ENCODE assay signal across 16 cellular contexts in genomic region chr2:25838152-25838756, GRCh38. TPM values are rescaled to one million over a fixed set of nuclear protein-coding genes. Genes with fewer than 3 reads are reported as not detected.
DNase-seq lines count a peak whose midpoint lies in the region; ATAC-seq and TF ChIP-seq lines count a peak whose summit lies in the region.
"Had no signal": no experiment of that assay in that cellular context is flagged by ENCODE, and none has a peak within 500 bp of the region (broad histone marks: within the 10 kb centered on the region; RNA-seq: fewer than 3 reads in every experiment).

No MANE protein-coding gene starts in this region.

- no peak overlapping the region for H2BK5ac ChIP-seq in mesenchymal stem cell (ENCODE audit: low read depth, low read length, poor library complexity, severe bottlenecking)

- TF ChIP-seq POLR2A in erythroblast (IDR thresholded peaks at IDR 0.05; ENCODE audit: low read length) = no peak

- H4K91ac ChIP-seq in mesenchymal stem cell (ENCODE audit: low read length) = no peak overlapping the region

- H2AK5ac ChIP-seq in mesenchymal stem cell (ENCODE audit: low read length, severe bottlenecking) = no peak overlapping the region

- H3K23ac ChIP-seq in mesenchymal stem cell (ENCODE audit: low read length in 2 of 2) = no peak overlapping the region

- H3K4me3 ChIP-seq in epithelial cell of proximal tubule (ENCODE audit: low read depth, low read length) = peak overlapping the region; percentile 7
- H3K4me3 ChIP-seq in mesenchymal stem cell (ENCODE audit: insufficient read depth in 1 of 2, low read depth in 1 of 2, low read length in 2 of 2) = no peak overlapping the region
- H3K4me3 ChIP-seq in left lung = no peak overlapping the region
- H3K4me3 ChIP-seq: HAP-1 had no signal

- H3K27ac ChIP-seq in mesenchymal stem cell (ENCODE audit: low read length, poor library complexity, severe bottlenecking) = peak overlapping the region; percentile 3
- no peak overlapping the region for H3K27ac ChIP-seq in left lung

- no CpG with 5 or more reads among the region's 2 CpGs for WGBS in mesenchymal stem cell

- no peaks in the 10 kb centered on the region for H3K27me3 ChIP-seq in mesenchymal stem cell (ENCODE audit: control insufficient read depth in 1 of 2, insufficient read depth in 1 of 2, low read length in 2 of 2)
- H3K27me3 ChIP-seq in left lung = no peaks in the 10 kb centered on the region

- no peak for TF ChIP-seq CTCF in epithelial cell of proximal tubule (conservative IDR thresholded peaks at IDR 0.05; ENCODE audit: low read depth, low read length)
- no peak for TF ChIP-seq CTCF in left lung (IDR thresholded peaks at IDR 0.05)

- no peak overlapping the region for H3K14ac ChIP-seq in mesenchymal stem cell (ENCODE audit: low read length in 2 of 2)

- ATAC-seq in HG03175 (IDR thresholded peaks at IDR 0.05; ENCODE audit: unreplicated experiment) (no peak), left lung (no peak), HG03571 (IDR thresholded peaks at IDR 0.05; ENCODE audit: unreplicated experiment) (no peak)

- H3K4ac ChIP-seq in mesenchymal stem cell (ENCODE audit: low read depth in 1 of 2, low read length in 2 of 2) = no peak overlapping the region

- peaks cover 10% of the 10 kb centered on the region for H3K79me1 ChIP-seq in mesenchymal stem cell (replicated peaks; ENCODE audit: low read length, poor library complexity, severe bottlenecking)

- H3K4me1 ChIP-seq in mesenchymal stem cell (ENCODE audit: control insufficient read depth, insufficient read depth, low read depth, low read length) = peaks cover 9% of the 10 kb centered on the region
- H3K4me1 ChIP-seq in left lung = peaks cover 0 to 3% of the 10 kb centered on the region in 2 donors

- no peak overlapping the region for H3K4me2 ChIP-seq in mesenchymal stem cell (ENCODE audit: low read length, poor library complexity, severe bottlenecking)

- H3K9me3 ChIP-seq in mesenchymal stem cell (ENCODE audit: control insufficient read depth, low read length) (no peaks in the 10 kb centered on the region), left lung (peaks cover 0 to 1% of the 10 kb centered on the region in 2 donors)
- H3K9me3 ChIP-seq: HAP-1 had no signal

- H2BK12ac ChIP-seq in mesenchymal stem cell (ENCODE audit: low read length in 2 of 2) = no peak overlapping the region

- DNase-seq in Caki2 (ENCODE audit: low read depth) (peak; percentile 45), NCI-H82 treated with DMSO at 0.1 percent for 48 hours (lab: John Stamatoyannopoulos, UW; ENCODE audit: unreplicated experiment) (peak; percentile 41), epithelial cell of proximal tubule (ENCODE audit: low read depth) (peak; percentile 36), mesenchymal stem cell (no peak), left lung (no peak), erythroblast (lab: John Stamatoyannopoulos, UW) (no peak)
- DNase-seq: CD4-positive, alpha-beta T cell; DMS79; KBM-7; NCI-H1105 treated with DMSO at 0.1 percent for 48 hours; NCI-H1694; NCI-H2081 treated with DMSO at 0.1 percent for 48 hours; Right ventricle myocardium superior had no signal

- H3K9ac ChIP-seq in mesenchymal stem cell (ENCODE audit: low read length) = no peak overlapping the region

- no peak overlapping the region for H3K18ac ChIP-seq in mesenchymal stem cell (ENCODE audit: low read depth in 1 of 2, low read length in 2 of 2)

- in situ Hi-C loops in Caki2 (cut with HindIII; ENCODE audit: low pct_unique_long_range_greater_than_20kb, low sequenced_read_pairs) = no loop called here

- H2AFZ ChIP-seq in mesenchymal stem cell (ENCODE audit: low read depth, low read length) = no peak overlapping the region

- H2BK15ac ChIP-seq in mesenchymal stem cell (ENCODE audit: low read depth, poor library complexity, severe bottlenecking) = no peak overlapping the region

- intact Hi-C loops in left lung (cut with DNase I) = no loop called here

- H2BK120ac ChIP-seq in mesenchymal stem cell (ENCODE audit: low read depth, low read length) = no peak overlapping the region

- H3K36me3 ChIP-seq in mesenchymal stem cell (ENCODE audit: control insufficient read depth in 1 of 2, insufficient read depth in 2 of 2, low read depth in 1 of 2, low read length in 2 of 2) = peaks cover 3 to 28% of the 10 kb centered on the region in 2 experiments
- H3K36me3 ChIP-seq in left lung = peaks cover 0 to 25% of the 10 kb centered on the region in 2 donors

- H4K8ac ChIP-seq in mesenchymal stem cell (ENCODE audit: low read length) = no peak overlapping the region

RNA-seq across cellular contexts. Expression of gene ASXL2, which starts 40.0 kb away (rescaled TPM):
- total RNA-seq in Caki2 (2014; rRNA removed; shearing (Covaris generic); ENCODE audit: low replicate concordance) = 3.4 and 6.6 TPM in 2 replicates
- total RNA-seq in epithelial cell of proximal tubule (8.5 and 10.1 TPM in 2 replicates), left lung (10 to 100 TPM; 32.9 to 33.4 TPM)
- 12.3 TPM for polyA plus RNA-seq in mesenchymal stem cell (2013, experiment 1 of 2)
- 11.7 TPM for polyA plus RNA-seq in mesenchymal stem cell (2013, experiment 2 of 2)

Comparison
In these comparisons a context has a peak if more than half of its experiments do, and no peak if none do; other contexts are left out.
1. DNase-seq: peak in Caki2 (single experiment), NCI-H82 treated with DMSO at 0.1 percent for 48 hours (single experiment) and epithelial cell of proximal tubule (single experiment); none in mesenchymal stem cell (single experiment), left lung (0 of 2) and erythroblast (0 of 2).